In the genomic region with DNA sequence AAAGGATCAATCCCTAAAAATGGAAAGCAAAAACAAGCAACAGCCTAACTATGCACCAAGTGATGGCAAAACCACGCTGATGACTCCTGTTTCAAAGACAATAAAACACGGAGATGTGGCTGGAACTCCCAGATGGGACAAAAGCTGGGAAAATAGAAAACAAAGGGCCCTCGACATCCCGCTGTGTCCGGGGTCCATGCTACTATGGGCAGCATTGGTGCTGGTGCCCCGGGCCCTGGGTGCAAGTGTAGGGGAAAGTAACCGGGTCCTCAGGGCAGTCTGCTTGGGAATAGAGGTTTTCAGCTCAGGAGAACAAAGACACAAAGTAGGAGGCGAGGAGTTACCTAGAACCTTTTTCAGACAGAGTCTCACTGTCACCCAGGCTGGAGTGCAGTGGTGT, we compare ENCODE assay signal across 20 cellular contexts. TPM values are rescaled to one million over a fixed set of nuclear protein-coding genes. Genes with fewer than 3 reads are reported as not detected.
DNase-seq lines count a peak whose midpoint lies in the region; TF ChIP-seq lines count a peak whose summit lies in the region.
"Had no signal": no experiment of that assay in that cellular context is flagged by ENCODE, and none has a peak within 500 bp of the region (broad histone marks: within the 10 kb centered on the region; RNA-seq: fewer than 3 reads in every experiment).

No MANE protein-coding gene starts in this region.

- H3K4me1 ChIP-seq in Peyer's patch: no peaks in the 10 kb centered on the region
- H3K4me1 ChIP-seq: A549, BE2C, SJCRH30 had no signal

- DNase-seq in CD14-positive monocyte (ENCODE audit: low spot score) (peak; percentile 17), coronary artery (ENCODE audit: low spot score) (peak; percentile 38), mesenteric fat pad (ENCODE audit: low spot score) (peak; percentile 71), type B pancreatic cell (ENCODE audit: extremely low spot score, unreplicated experiment) (peak; percentile 48), AML-193 (lab: John Stamatoyannopoulos, UW) (no peak), Peyer's patch (no peak), NCI-H524 treated with DMSO at 0.1 percent for 48 hours (lab: John Stamatoyannopoulos, UW) (no peak)
- DNase-seq: BE2C; CD4-positive, CD25-positive, alpha-beta regulatory T cell; DMS79; HFFc6; KG1; NCI-H1092; NCI-H146; NCI-H2029; NCI-H345; NCI-H524; NCI-H82; SJCRH30 had no signal

- H3K27ac ChIP-seq in coronary artery: no peak overlapping the region
- no peak overlapping the region for H3K27ac ChIP-seq in Peyer's patch
- H3K27ac ChIP-seq: A549, SJCRH30 had no signal

- H3K36me3 ChIP-seq in Peyer's patch: no peaks in the 10 kb centered on the region
- H3K36me3 ChIP-seq: BE2C, SJCRH30 had no signal

- intact Hi-C loops in CD14-positive monocyte (cut with micrococcal nuclease): no loop called here

- H3K27ac Mint-ChIP-seq in CD14-positive monocyte: no peak overlapping the region
- H3K27ac Mint-ChIP-seq in type B pancreatic cell: no peak overlapping the region
- H3K27ac Mint-ChIP-seq: CD4-positive, CD25-positive, alpha-beta regulatory T cell; HFFc6 had no signal

- no peak for TF ChIP-seq POLR2A in Peyer's patch (IDR thresholded peaks at IDR 0.05)

- H3K9me3 Mint-ChIP-seq in CD14-positive monocyte (peaks cover 0 to 6% (median 0%) of the 10 kb centered on the region in 7 donors), type B pancreatic cell (peaks cover 3% of the 10 kb centered on the region)

- TF ChIP-seq CTCF in CD14-positive monocyte (IDR thresholded peaks at IDR 0.05): no peak
- no peak for TF ChIP-seq CTCF in coronary artery (IDR thresholded peaks at IDR 0.05)
- TF ChIP-seq CTCF in type B pancreatic cell (conservative IDR thresholded peaks at IDR 0.05): no peak
- no peak for TF ChIP-seq CTCF in Peyer's patch (IDR thresholded peaks at IDR 0.05)

- H3K27me3 ChIP-seq in Peyer's patch: no peaks in the 10 kb centered on the region
- H3K27me3 ChIP-seq: SJCRH30 had no signal

- H3K4me3 ChIP-seq in coronary artery: no peak overlapping the region
- H3K4me3 ChIP-seq in Peyer's patch: no peak overlapping the region
- H3K4me3 ChIP-seq: A549, SJCRH30 had no signal

- no peaks in the 10 kb centered on the region for H3K9me3 ChIP-seq in Peyer's patch
- H3K9me3 ChIP-seq: A549, BE2C, SJCRH30 had no signal

- peaks cover 0 to 23% (median 8%) of the 10 kb centered on the region in 3 donors for H3K27me3 Mint-ChIP-seq in CD14-positive monocyte (ENCODE audit: low read depth in 3 of 3)
- H3K27me3 Mint-ChIP-seq in type B pancreatic cell: peaks cover 12% of the 10 kb centered on the region

- H3K36me3 Mint-ChIP-seq in CD14-positive monocyte (no peaks in the 10 kb centered on the region), type B pancreatic cell (peaks cover 3% of the 10 kb centered on the region)
- H3K36me3 Mint-ChIP-seq: CD4-positive, CD25-positive, alpha-beta regulatory T cell had no signal

- no peaks in the 10 kb centered on the region for H3K4me1 Mint-ChIP-seq in CD14-positive monocyte
- H3K4me1 Mint-ChIP-seq in type B pancreatic cell (ENCODE audit: unreplicated experiment): no peaks in the 10 kb centered on the region
- H3K4me1 Mint-ChIP-seq: CD4-positive, CD25-positive, alpha-beta regulatory T cell had no signal

- H3K4me3 Mint-ChIP-seq in CD14-positive monocyte (no peak overlapping the region), type B pancreatic cell (no peak overlapping the region)
- H3K4me3 Mint-ChIP-seq: CD4-positive, CD25-positive, alpha-beta regulatory T cell; HFFc6 had no signal

RNA-seq across cellular contexts. Expression of a gene that starts 46.1 kb away (rescaled TPM):
- polyA plus RNA-seq in CD14-positive monocyte: 10 to 100 TPM; 65.9 to 81.7 TPM
- total RNA-seq in mesenteric fat pad (50.4 TPM), type B pancreatic cell (ENCODE audit: low replicate concordance) (53.5 and 62.1 TPM in 2 replicates), Peyer's patch (10 to 100 TPM; 21.9 to 23.9 (median 23.3) TPM)

RNA-seq across cellular contexts. Expression of a gene that starts 47.7 kb away (rescaled TPM):
- 10 to 100 TPM; 62.2 to 62.3 TPM for polyA plus RNA-seq in CD14-positive monocyte
- total RNA-seq in mesenteric fat pad (26.4 TPM), type B pancreatic cell (ENCODE audit: low replicate concordance) (33.8 and 37.7 TPM in 2 replicates), Peyer's patch (10 to 100 TPM; 27.4 to 86.5 (median 47.6) TPM)

Comparison
In these comparisons a context has a peak if more than half of its experiments do, and no peak if none do; other contexts are left out.
1. DNase-seq: peak in CD14-positive monocyte (single experiment), coronary artery (single experiment), mesenteric fat pad (single experiment) and type B pancreatic cell (single experiment); none in AML-193 (0 of 2), Peyer's patch (0 of 3) and NCI-H524 treated with DMSO at 0.1 percent for 48 hours (single experiment).